Comparison of ENCODE assay signal across 8 cellular contexts in genomic region chr3:130539005-130539404, GRCh38. TPM values are rescaled to one million over a fixed set of nuclear protein-coding genes. Genes with fewer than 3 reads are reported as not detected.
A peak's percentile ranks its signal among the peaks of the same experiment; 100 is the strongest.
DNase-seq lines count a peak whose midpoint lies in the region; ATAC-seq and TF ChIP-seq lines count a peak whose summit lies in the region.

No MANE protein-coding gene starts in this region.

- H3K9me3 ChIP-seq in Karpas-422 (ENCODE audit: low read length), result no peaks in the 10 kb centered on the region
- H3K9me3 ChIP-seq in parathyroid adenoma (ENCODE audit: control insufficient read depth, low read length), result no peaks in the 10 kb centered on the region

- H3K27me3 ChIP-seq in Karpas-422 (ENCODE audit: low read length) (no peaks in the 10 kb centered on the region), parathyroid adenoma (ENCODE audit: control insufficient read depth, insufficient read depth, low read length) (no peaks in the 10 kb centered on the region)

- no peaks in the 10 kb centered on the region for H3K4me1 ChIP-seq in Karpas-422 (ENCODE audit: low read length)
- H3K4me1 ChIP-seq in parathyroid adenoma, result peaks cover 27% of the 10 kb centered on the region

- TF ChIP-seq POLR2A in erythroblast (IDR thresholded peaks at IDR 0.05; ENCODE audit: low read length), result no peak

- no peaks in the 10 kb centered on the region for H4K20me1 ChIP-seq in Karpas-422 (ENCODE audit: insufficient read depth, low read depth, low read length)

- DNase-seq in Ammon's horn (ENCODE audit: low spot score) (peak; percentile 14), GM13977 (ENCODE audit: low spot score) (peak; percentile 42), Karpas-422 (peak; percentile 87), T-helper 9 cell (peak; percentile 10), erythroblast (lab: John Stamatoyannopoulos, UW) (peak; percentile 66 to 78)

- no peaks in the 10 kb centered on the region for H3K79me2 ChIP-seq in Karpas-422 (ENCODE audit: low read length)
- peaks cover 27% of the 10 kb centered on the region for H3K79me2 ChIP-seq in parathyroid adenoma

- ATAC-seq in GM19324 (IDR thresholded peaks at IDR 0.05; ENCODE audit: low FRiP score, unreplicated experiment), result no peak
- ATAC-seq in GM21723 (IDR thresholded peaks at IDR 0.05; ENCODE audit: unreplicated experiment), result no peak

- no peak overlapping the region for H3K4me3 ChIP-seq in Karpas-422 (ENCODE audit: low read length)
- H3K4me3 ChIP-seq in parathyroid adenoma (ENCODE audit: low read depth, low read length), result no peak overlapping the region

- no peaks in the 10 kb centered on the region for H3K36me3 ChIP-seq in Karpas-422 (ENCODE audit: insufficient read depth, low read length)
- no peaks in the 10 kb centered on the region for H3K36me3 ChIP-seq in parathyroid adenoma (ENCODE audit: control insufficient read depth, insufficient read depth, low read length)

- in situ Hi-C loops in GM13977 (cut with MboI; ENCODE audit: low pct_unique_long_range_greater_than_20kb, low sequenced_read_pairs, unreplicated experiment), result no loop called here

- TF ChIP-seq CTCF in GM13977 (IDR thresholded peaks at IDR 0.05; ENCODE audit: extremely low read depth, insufficient read depth, missing control alignments) (peak; percentile 66), parathyroid adenoma (IDR thresholded peaks at IDR 0.05) (peak; percentile 83)

- no peaks in the 10 kb centered on the region for H3K9me2 ChIP-seq in Karpas-422 (replicated peaks; ENCODE audit: insufficient read depth, low read length)

- H3K4me2 ChIP-seq in Karpas-422 (ENCODE audit: low read depth, low read length, poor library complexity, severe bottlenecking) (no peak overlapping the region), parathyroid adenoma (ENCODE audit: low read length) (no peak overlapping the region)

- H3K27ac ChIP-seq in Karpas-422 (ENCODE audit: low read length), result no peak overlapping the region
- peak overlapping the region; percentile 43 for H3K27ac ChIP-seq in parathyroid adenoma

- H3K9ac ChIP-seq in Karpas-422 (ENCODE audit: low read length) (no peak overlapping the region), parathyroid adenoma (no peak overlapping the region)

- H2AFZ ChIP-seq in Karpas-422 (ENCODE audit: low read length) (no peak overlapping the region), parathyroid adenoma (no peak overlapping the region)

RNA-seq across cellular contexts. Expression of gene COL6A6, which starts 22.0 kb away (rescaled TPM):
- total RNA-seq in Karpas-422 (2014; rRNA removed; shearing (Covaris generic); ENCODE audit: low replicate concordance), result not detected in 2 replicates

Comparison
In these comparisons a context has a peak if more than half of its experiments do, and no peak if none do; other contexts are left out.
1. DNase-seq: peak in every context shown above with its lines; median percentile 87 in Karpas-422; 72 in erythroblast; 42 in GM13977; 14 in Ammon's horn; 10 in T-helper 9 cell.